9 cellular contexts compared by ENCODE assay signal in genomic region chr3:118628704-118629341, GRCh38.
A peak's percentile ranks its signal among the peaks of the same experiment; 100 is the strongest.
DNase-seq lines count a peak whose midpoint lies in the region; ATAC-seq lines count a peak whose summit lies in the region.
"Had no signal": no experiment of that assay in that cellular context is flagged by ENCODE, and none has a peak within 500 bp of the region (broad histone marks: within the 10 kb centered on the region; RNA-seq: fewer than 3 reads in every experiment).

No MANE protein-coding gene starts in this region.

- intact Hi-C loops in Right ventricle myocardium superior (cut with DNase I), result no loop called here

- H3K4me1 Mint-ChIP-seq in activated CD8-positive, alpha-beta T cell treated with anti-CD3 and anti-CD28 coated beads, Interleukin-2, amount 10 ng/mL, durations not matched to agents 7 days and 5 days (ENCODE audit: low read depth), result no peaks in the 10 kb centered on the region
- H3K4me1 Mint-ChIP-seq: activated naive CD4-positive, alpha-beta T cell treated with anti-CD3 and anti-CD28 coated beads, Interleukin-2, amount 50 U/mL, for 24 hours had no signal

- H3K27ac Mint-ChIP-seq in activated CD8-positive, alpha-beta T cell treated with anti-CD3 and anti-CD28 coated beads, Interleukin-2, amount 10 ng/mL, durations not matched to agents 7 days and 5 days, result no peak overlapping the region
- H3K27ac Mint-ChIP-seq: activated naive CD4-positive, alpha-beta T cell treated with anti-CD3 and anti-CD28 coated beads, Interleukin-2, amount 50 U/mL, for 24 hours had no signal

- H3K9me3 Mint-ChIP-seq in activated CD8-positive, alpha-beta T cell treated with anti-CD3 and anti-CD28 coated beads, Interleukin-2, amount 10 ng/mL, durations not matched to agents 7 days and 5 days (ENCODE audit: insufficient read depth), result no peaks in the 10 kb centered on the region
- H3K9me3 Mint-ChIP-seq: activated naive CD4-positive, alpha-beta T cell treated with anti-CD3 and anti-CD28 coated beads, Interleukin-2, amount 50 U/mL, for 24 hours had no signal

- peak; percentile 97 for ATAC-seq in GM19372 (IDR thresholded peaks at IDR 0.05; ENCODE audit: low read depth, unreplicated experiment)
- ATAC-seq in HG03196 (IDR thresholded peaks at IDR 0.05; ENCODE audit: unreplicated experiment), result peak; percentile 95
- ATAC-seq in activated CD8-positive, alpha-beta T cell treated with anti-CD3 and anti-CD28 coated beads, Interleukin-2, amount 10 ng/mL, durations not matched to agents 7 days and 5 days, result no peak
- ATAC-seq in Right ventricle myocardium superior (ENCODE audit: poor library complexity), result peak; percentile 84

- POLR2A ChIA-PET in activated CD8-positive, alpha-beta T cell treated with anti-CD3 and anti-CD28 coated beads, Interleukin-2, amount 10 ng/mL, durations not matched to agents 7 days and 5 days (lab: Charles Lee), result no interaction called here

- H3K4me3 Mint-ChIP-seq in activated CD8-positive, alpha-beta T cell treated with anti-CD3 and anti-CD28 coated beads, Interleukin-2, amount 10 ng/mL, durations not matched to agents 7 days and 5 days, result no peak overlapping the region
- H3K4me3 Mint-ChIP-seq: activated naive CD4-positive, alpha-beta T cell treated with anti-CD3 and anti-CD28 coated beads, Interleukin-2, amount 50 U/mL, for 24 hours had no signal

- DNase-seq in DMS53 (lab: John Stamatoyannopoulos, UW) (peak; percentile 79), NCI-H2196 (lab: John Stamatoyannopoulos, UW; ENCODE audit: unreplicated experiment) (peak; percentile 89), Right ventricle myocardium superior (no peak), putamen (ENCODE audit: low spot score) (peak; percentile 82)
- DNase-seq in activated CD8-positive, alpha-beta T cell treated with anti-CD3 and anti-CD28 coated beads, Interleukin-2, amount 10 ng/mL, durations not matched to agents 7 days and 5 days, result peak; percentile 42
- no peak for DNase-seq in effector CD4-positive, alpha-beta T cell

- no peaks in the 10 kb centered on the region for H3K27me3 Mint-ChIP-seq in activated CD8-positive, alpha-beta T cell treated with anti-CD3 and anti-CD28 coated beads, Interleukin-2, amount 10 ng/mL, durations not matched to agents 7 days and 5 days (ENCODE audit: low read depth)

- H3K36me3 Mint-ChIP-seq in activated CD8-positive, alpha-beta T cell treated with anti-CD3 and anti-CD28 coated beads, Interleukin-2, amount 10 ng/mL, durations not matched to agents 7 days and 5 days (ENCODE audit: low read depth), result no peaks in the 10 kb centered on the region
- H3K36me3 Mint-ChIP-seq: activated naive CD4-positive, alpha-beta T cell treated with anti-CD3 and anti-CD28 coated beads, Interleukin-2, amount 50 U/mL, for 24 hours had no signal

- CTCF ChIA-PET in activated CD8-positive, alpha-beta T cell treated with anti-CD3 and anti-CD28 coated beads, Interleukin-2, amount 10 ng/mL, durations not matched to agents 7 days and 5 days (lab: Charles Lee), result no interaction called here

Comparison
In these comparisons a context has a peak if more than half of its experiments do, and no peak if none do; other contexts are left out.
1. DNase-seq: peak in DMS53 (single experiment), NCI-H2196 (single experiment), activated CD8-positive, alpha-beta T cell treated with anti-CD3 and anti-CD28 coated beads, Interleukin-2, amount 10 ng/mL, durations not matched to agents 7 days and 5 days (single experiment) and putamen (single experiment); none in Right ventricle myocardium superior (single experiment) and effector CD4-positive, alpha-beta T cell (single experiment).